Comparison of ENCODE assay signal across 8 cellular contexts in the genomic region with DNA sequence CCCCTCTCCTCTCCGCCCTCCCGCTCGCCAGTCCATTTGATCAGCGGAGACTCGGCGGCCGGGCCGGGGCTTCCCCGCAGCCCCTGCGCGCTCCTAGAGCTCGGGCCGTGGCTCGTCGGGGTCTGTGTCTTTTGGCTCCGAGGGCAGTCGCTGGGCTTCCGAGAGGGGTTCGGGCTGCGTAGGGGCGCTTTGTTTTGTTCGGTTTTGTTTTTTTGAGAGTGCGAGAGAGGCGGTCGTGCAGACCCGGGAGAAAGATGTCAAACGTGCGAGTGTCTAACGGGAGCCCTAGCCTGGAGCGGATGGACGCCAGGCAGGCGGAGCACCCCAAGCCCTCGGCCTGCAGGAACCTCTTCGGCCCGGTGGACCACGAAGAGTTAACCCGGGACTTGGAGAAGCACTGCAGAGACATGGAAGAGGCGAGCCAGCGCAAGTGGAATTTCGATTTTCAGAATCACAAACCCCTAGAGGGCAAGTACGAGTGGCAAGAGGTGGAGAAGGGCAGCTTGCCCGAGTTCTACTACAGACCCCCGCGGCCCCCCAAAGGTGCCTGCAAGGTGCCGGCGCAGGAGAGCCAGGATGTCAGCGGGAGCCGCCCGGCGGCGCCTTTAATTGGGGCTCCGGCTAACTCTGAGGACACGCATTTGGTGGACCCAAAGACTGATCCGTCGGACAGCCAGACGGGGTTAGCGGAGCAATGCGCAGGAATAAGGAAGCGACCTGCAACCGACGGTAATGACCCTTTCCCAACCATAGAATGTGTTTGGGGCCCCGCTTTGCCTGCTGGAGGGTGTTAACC. TPM values are rescaled to one million over a fixed set of nuclear protein-coding genes. Genes with fewer than 3 reads are reported as not detected.
DNase-seq lines count a peak whose midpoint lies in the region; ATAC-seq and TF ChIP-seq lines count a peak whose summit lies in the region.

No MANE protein-coding gene starts in this region.

- TF ChIP-seq CTCF in sigmoid colon (IDR thresholded peaks at IDR 0.05): no peak

- H3K4me3 ChIP-seq in sigmoid colon: peak overlapping the region; percentile 77 to 94 (median 88)

- 0% methylated on average over 62 of the region's 62 CpGs for WGBS in sigmoid colon, 2 donors

- DNase-seq in DMS53 (lab: John Stamatoyannopoulos, UW) (peak; percentile 78), MV-4-11 (lab: John Stamatoyannopoulos, UW) (peak; percentile 42), hepatic stellate cell (ENCODE audit: low spot score) (peak; percentile 32), sigmoid colon (peak; percentile 76), H4 (ENCODE audit: low spot score) (no peak)
- DNase-seq in activated naive CD8-positive, alpha-beta T cell treated with anti-CD3 and anti-CD28 coated beads, Interleukin-2, amount 50 U/mL, for 24 hours: peak; percentile 40

- peak overlapping the region; percentile 98 for H3K4me3 Mint-ChIP-seq in activated naive CD8-positive, alpha-beta T cell treated with anti-CD3 and anti-CD28 coated beads, Interleukin-2, amount 50 U/mL, for 24 hours

- H3K4me1 ChIP-seq in sigmoid colon: peaks cover 0 to 70% (median 67%) of the 10 kb centered on the region in 4 donors

- no peak for TF ChIP-seq EP300 in sigmoid colon (IDR thresholded peaks at IDR 0.05)

- H3K9me3 Mint-ChIP-seq in activated naive CD8-positive, alpha-beta T cell treated with anti-CD3 and anti-CD28 coated beads, Interleukin-2, amount 50 U/mL, for 24 hours: no peaks in the 10 kb centered on the region

- TF ChIP-seq POLR2A in sigmoid colon (IDR thresholded peaks at IDR 0.05): no peak

- peaks cover 41% of the 10 kb centered on the region for H3K36me3 Mint-ChIP-seq in activated naive CD8-positive, alpha-beta T cell treated with anti-CD3 and anti-CD28 coated beads, Interleukin-2, amount 50 U/mL, for 24 hours (ENCODE audit: low read depth)

- intact Hi-C loops in sigmoid colon (cut with DNase I): loop anchor here (1.0 to 10.0 kb wide), 6 partner anchors 8 to 1163 kb away; partner anchors contain the start of genes BORCS5, CREBL2, DUSP16 and ETV6

- H3K36me3 ChIP-seq in sigmoid colon: peaks cover 0 to 36% (median 2%) of the 10 kb centered on the region in 4 donors

- H3K27ac ChIP-seq in sigmoid colon: peak overlapping the region; percentile 98 to 100 (median 99)

- peak overlapping the region; percentile 96 for H3K27ac Mint-ChIP-seq in activated naive CD8-positive, alpha-beta T cell treated with anti-CD3 and anti-CD28 coated beads, Interleukin-2, amount 50 U/mL, for 24 hours

- ATAC-seq in GM21529 (IDR thresholded peaks at IDR 0.05; ENCODE audit: unreplicated experiment) (peak; percentile 8), HG03521 (IDR thresholded peaks at IDR 0.05; ENCODE audit: unreplicated experiment) (no peak)
- ATAC-seq in activated naive CD8-positive, alpha-beta T cell treated with anti-CD3 and anti-CD28 coated beads, Interleukin-2, amount 50 U/mL, for 24 hours: peak; percentile 3

- no peaks in the 10 kb centered on the region for H3K27me3 Mint-ChIP-seq in activated naive CD8-positive, alpha-beta T cell treated with anti-CD3 and anti-CD28 coated beads, Interleukin-2, amount 50 U/mL, for 24 hours

- peaks cover 70% of the 10 kb centered on the region for H3K4me1 Mint-ChIP-seq in activated naive CD8-positive, alpha-beta T cell treated with anti-CD3 and anti-CD28 coated beads, Interleukin-2, amount 50 U/mL, for 24 hours

- H3K27me3 ChIP-seq in sigmoid colon: no peaks in the 10 kb centered on the region

- no peaks in the 10 kb centered on the region for H3K9me3 ChIP-seq in sigmoid colon

RNA-seq across cellular contexts. Expression of gene CDKN1B, which starts 0.6 kb away (rescaled TPM):
- total RNA-seq in sigmoid colon: 100 to 1,000 TPM in 1 of 4 donors, 10 to 100 TPM in 3; 52.5 to 106 (median 81.3) TPM
- polyA plus RNA-seq in sigmoid colon: 10 to 100 TPM; 36.8 to 47.1 (median 43.8) TPM
- total RNA-seq in H4 (2014; rRNA removed; shearing (Covaris generic)): 22.8 and 27.3 TPM in 2 replicates

RNA-seq across cellular contexts. Expression of gene GPR19, which starts 21.8 kb away (rescaled TPM):
- under 1 TPM in 1 of 4 donors, not detected in 3; 0.36 TPM for total RNA-seq in sigmoid colon
- under 1 TPM in 1 of 3 donors, not detected in 2; 0.98 TPM for polyA plus RNA-seq in sigmoid colon
- total RNA-seq in H4 (2014; rRNA removed; shearing (Covaris generic)): 0.88 and 3.9 TPM in 2 replicates
